15 cellular contexts compared by ENCODE assay signal in the genomic region with DNA sequence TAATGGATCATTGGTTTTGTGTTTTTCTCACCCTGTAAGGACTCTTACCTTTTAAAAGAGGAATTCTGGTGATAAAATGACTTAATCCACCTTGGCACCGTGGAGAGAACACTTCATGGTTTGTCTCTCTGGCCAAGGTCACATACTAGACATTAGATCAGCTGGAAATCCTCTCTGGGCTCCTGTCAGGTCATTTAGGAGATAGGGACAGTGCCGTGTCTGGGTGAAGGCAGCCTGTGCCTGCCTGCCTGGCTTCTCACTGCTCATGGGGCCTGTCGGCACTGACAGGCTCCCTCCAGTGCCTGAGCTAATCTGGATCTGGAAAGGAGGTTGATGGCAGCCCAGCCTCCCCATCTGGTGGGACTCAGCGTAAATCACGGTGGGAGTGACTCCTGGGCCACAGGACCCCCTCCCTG. TPM values are rescaled to one million over a fixed set of nuclear protein-coding genes. Genes with fewer than 3 reads are reported as not detected.
A peak's percentile ranks its signal among the peaks of the same experiment; 100 is the strongest.
DNase-seq lines count a peak whose midpoint lies in the region; ATAC-seq, FAIRE-seq and TF ChIP-seq lines count a peak whose summit lies in the region.
"Had no signal": no experiment of that assay in that cellular context is flagged by ENCODE, and none has a peak within 500 bp of the region (broad histone marks: within the 10 kb centered on the region; RNA-seq: fewer than 3 reads in every experiment).

No MANE protein-coding gene starts in this region.

- H3K9me1 ChIP-seq in K562 (ENCODE audit: control insufficient read depth, insufficient read depth, low read length) = no peaks in the 10 kb centered on the region

- TF ChIP-seq RAD21 in K562 (CRISPR knock-in tag; conservative IDR thresholded peaks at IDR 0.05 in 1 of 2, IDR thresholded peaks at IDR 0.05 in 1 of 2) = 0 out of 4 replicates have a peak, but pooled peaks of 1 of the 2 experiments have one; percentile 18

- peak; percentile 69 for ATAC-seq in K562

- TF ChIP-seq CTCF in K562 (IDR thresholded peaks at IDR 0.05 in 2 of 3, conservative IDR thresholded peaks at IDR 0.05 in 1 of 3; ENCODE audit: insufficient read depth in 2 of 3, low read depth in 1 of 3, low read length in 3 of 3) (no peak), RWPE1 (conservative IDR thresholded peaks at IDR 0.05; ENCODE audit: low read depth) (no peak)

- CTCF ChIA-PET in K562 (lab: Yijun Ruan, JAX; ENCODE audit: low intra/inter-chr PET ratio) = no interaction called here
- CTCF ChIA-PET in RWPE1 (lab: Yijun Ruan, JAX) = interaction anchor here (0.7 kb wide), 1 partner anchor 85 kb away, joined by 4 read pairs; no protein-coding TSS in a partner anchor

- peak; percentile 79 for DNase-seq in M059J (ENCODE audit: low read depth)
- peak in 2 of 4 experiments; percentile 36 to 56 for DNase-seq in K562 (ENCODE audit: extremely low read depth in 1 of 4, low spot score in 3 of 4)
- peak; percentile 61 for DNase-seq in kidney glomerular epithelial cell (lab: John Stamatoyannopoulos, UW)
- DNase-seq in RWPE1 (ENCODE audit: low spot score) = no peak
- no peak for DNase-seq in NK-92 treated with Interleukin-12 subunit alpha and Interleukin-12 subunit beta, amount 100 ng/mL, for 24 hours (lab: John Stamatoyannopoulos, UW)
- DNase-seq in NCI-H1417 treated with DMSO at 0.1 percent for 48 hours (lab: John Stamatoyannopoulos, UW) = no peak
- no peak for DNase-seq in cerebellar nuclear complex (lab: John Stamatoyannopoulos, UW)
- DNase-seq: activated CD4-positive, alpha-beta T cell treated with anti-CD3 and anti-CD28 coated beads for 1 hour; activated naive CD8-positive, alpha-beta T cell treated with anti-CD3 and anti-CD28 coated beads, Interleukin-2, amount 10 ng/mL, durations not matched to agents 7 days and 5 days; colonic mucosa; DMS79 treated with DMSO at 0.1 percent for 48 hours; NCI-H1694 treated with DMSO at 0.1 percent for 48 hours; stimulated activated CD4-positive, alpha-beta T cell treated with anti-CD3 and anti-CD28 coated beads, Interleukin-4, amount 100 ng/mL, for 1 hour had no signal

- POLR2A ChIA-PET in K562 (lab: Yijun Ruan, JAX) = interaction anchor here (0.6 to 1.4 kb wide), 3 partner anchors 17 to 28 kb away, joined by 3 to 5 read pairs (median 4); no protein-coding TSS in a partner anchor
- POLR2A ChIA-PET in RWPE1 (lab: Yijun Ruan, JAX; ENCODE audit: low non-redundant PET) = no interaction called here

- no peaks in the 10 kb centered on the region for H3K27me3 ChIP-seq in K562 (ENCODE audit: control insufficient read depth in 2 of 2, insufficient read depth in 2 of 2, low read length in 2 of 2)
- H3K27me3 ChIP-seq in skeletal muscle satellite cell (ENCODE audit: control insufficient read depth, insufficient read depth, low read length) = no peaks in the 10 kb centered on the region
- H3K27me3 ChIP-seq: colonic mucosa, esophagus muscularis mucosa had no signal

- no peak for TF ChIP-seq EP300 in K562 (IDR thresholded peaks at IDR 0.05; ENCODE audit: low read length)

- H3K4me1 ChIP-seq in K562 (replicated peaks in 1 of 2; ENCODE audit: control insufficient read depth in 2 of 2, insufficient read depth in 2 of 2, low read length in 2 of 2) (peaks cover 16 to 38% of the 10 kb centered on the region in 2 experiments), skeletal muscle satellite cell (ENCODE audit: control insufficient read depth, insufficient read depth, low read length) (peaks cover 23% of the 10 kb centered on the region)
- H3K4me1 ChIP-seq: colonic mucosa had no signal

- H3K27ac ChIP-seq in K562 (ENCODE audit: extremely low read depth, low read depth, low read length) (peak overlapping the region; percentile 44; the same call in 1 of the 3 replicates), RWPE1 (no peak overlapping the region)
- H3K27ac ChIP-seq: colonic mucosa, esophagus muscularis mucosa had no signal

- TF ChIP-seq POLR2A in K562 (conservative IDR thresholded peaks at IDR 0.05) = no peak

- H3K9me3 ChIP-seq in K562 (replicated peaks; ENCODE audit: control insufficient read depth, insufficient read depth, low read depth, low read length) (no peaks in the 10 kb centered on the region), skeletal muscle satellite cell (replicated peaks; ENCODE audit: low read length) (no peaks in the 10 kb centered on the region)
- H3K9me3 ChIP-seq: colonic mucosa, esophagus muscularis mucosa had no signal

- peak overlapping the region; percentile 66 for H2AFZ ChIP-seq in K562 (ENCODE audit: low read depth, low read length)

- FAIRE-seq in K562 (lab: Jason Lieb, UNC) = no peak

- 26% methylated on average over 5 of the region's 5 CpGs for WGBS in K562 (ENCODE audit: insufficient coverage, low coverage, missing lambda C conversion rate)

- no peaks in the 10 kb centered on the region for H4K20me1 ChIP-seq in K562 (replicated peaks; ENCODE audit: control insufficient read depth, insufficient read depth, low read length)

- no TSS peak for BruUV-seq in K562 (replicated peaks; lab: Mats Ljungman, UMichigan)

- in situ Hi-C loops in K562 (cut with MboI) = no loop called here

- intact Hi-C loops in K562 (cut with micrococcal nuclease) = no loop called here

- H3K4me2 ChIP-seq in K562 (ENCODE audit: insufficient read depth, low read length) (no peak overlapping the region), skeletal muscle satellite cell (ENCODE audit: low read length) (peak overlapping the region; percentile 49)

- peak overlapping the region; percentile 19 to 76 for H3K9ac ChIP-seq in K562 (ENCODE audit: insufficient read depth in 1 of 2, low read depth in 2 of 2, low read length in 2 of 2)
- H3K9ac ChIP-seq in skeletal muscle satellite cell (ENCODE audit: low read depth, low read length) = no peak overlapping the region

- H3K4me3 ChIP-seq in K562 (no peak overlapping the region), skeletal muscle satellite cell (ENCODE audit: low read length) (no peak overlapping the region)
- H3K4me3 ChIP-seq: colonic mucosa, esophagus muscularis mucosa had no signal

- peaks cover 8% of the 10 kb centered on the region; the same call in 2 of the 3 replicates for H3K36me3 ChIP-seq in K562 (ENCODE audit: control insufficient read depth, insufficient read depth, low read length)
- H3K36me3 ChIP-seq in skeletal muscle satellite cell (ENCODE audit: insufficient read depth, low read length) = no peaks in the 10 kb centered on the region
- H3K36me3 ChIP-seq: colonic mucosa, esophagus muscularis mucosa had no signal

- H3K79me2 ChIP-seq in K562 (ENCODE audit: control insufficient read depth, insufficient read depth, low read length) = peaks cover 67% of the 10 kb centered on the region

TF ChIP-seq in K562, 482 proteins besides CTCF, POLR2A, EP300 and RAD21 (continues in another document):
- TF ChIP-seq NRF1 (conservative IDR thresholded peaks at IDR 0.05 in 1 of 2, IDR thresholded peaks at IDR 0.05 in 1 of 2) (no peak), ESRRA (IDR thresholded peaks at IDR 0.05; ENCODE audit: borderline replicate concordance, low read depth) (peak; percentile 46; the same call in 1 of the 2 replicates), TBP (optimal IDR thresholded peaks at IDR 0.05; ENCODE audit: low read depth, low read length) (no peak), POLR3G (IDR thresholded peaks at IDR 0.05; ENCODE audit: extremely low read depth, insufficient read length, insufficient replicate concordance) (no peak), KHSRP (IDR thresholded peaks at IDR 0.05) (no peak), PKNOX1 (IDR thresholded peaks at IDR 0.05) (peak; percentile 17; the same call in 1 of the 2 replicates), RBFOX2 (IDR thresholded peaks at IDR 0.05; ENCODE audit: low read depth, low read length) (0 out of 2 replicates have a peak, but pooled peaks have one; percentile 17)

RNA-seq across cellular contexts. Expression of gene CRADD, which starts 5.7 kb away (rescaled TPM):
- total RNA-seq in M059J (2014; rRNA removed; shearing (Covaris generic)) = 17.2 and 48.6 TPM in 2 replicates
- total RNA-seq in K562 (2011; cell fraction: chromatin; rRNA removed; ENCODE audit: low replicate concordance) = 40.5 and 42.6 TPM in 2 replicates
- 19.3 and 19.5 TPM in 2 replicates for total RNA-seq in K562 (2011; cell fraction: nucleolus; rRNA removed)
- total RNA-seq in K562 (2011; cell fraction: nucleoplasm; rRNA removed) = 30.1 and 58.6 TPM in 2 replicates
- 34.0 and 41.1 TPM in 2 replicates for total RNA-seq in K562 (2014; rRNA removed)
- total RNA-seq in K562 (2014; rRNA removed; fragmentation: Illumina TruSeq; extraction: Trizol) = 25.9 and 36.2 TPM in 2 replicates
- total RNA-seq in K562 (2015; rRNA removed; fragmentation: Illumina TruSeq; extraction: Trizol) = 25.2 and 26.4 TPM in 2 replicates
- total RNA-seq in K562 (2021) = 29.5 and 31.4 TPM in 2 replicates
- 25.9 and 26.6 TPM in 2 replicates for polyA plus RNA-seq in K562 (2011; rRNA removed)
- polyA plus RNA-seq in K562 (2011; cell fraction: cytosol; rRNA removed) = 34.4 and 35.1 TPM in 2 replicates
- 9.0 and 12.8 TPM in 2 replicates for polyA plus RNA-seq in K562 (2011; cell fraction: nucleus; rRNA removed)
- polyA plus RNA-seq in K562 (2012) = 29.0 and 43.4 TPM in 2 replicates
- polyA plus RNA-seq in K562 (2014; fragmentation: Illumina TruSeq; extraction: Trizol) = 24.1 and 32.1 TPM in 2 replicates
- polyA plus RNA-seq in K562 (2014; fragmentation: Nextera tagmentation; extraction: Ambion mirVana) = 10 to 100 TPM; 20.5 to 24.9 TPM
- 38.2 and 38.6 TPM in 2 replicates for polyA plus RNA-seq in K562 (2014; rRNA removed)
- 15.8 and 23.3 TPM in 2 replicates for polyA minus RNA-seq in K562 (2011; rRNA and poly(A)+ RNA removed)
- polyA minus RNA-seq in K562 (2011; cell fraction: cytosol; rRNA and poly(A)+ RNA removed) = 5.2 and 10.3 TPM in 2 replicates
- 12.8 and 14.1 TPM in 2 replicates for polyA minus RNA-seq in K562 (2011; cell fraction: nucleus; rRNA and poly(A)+ RNA removed)
- total RNA-seq in skeletal muscle satellite cell (2012; rRNA removed) = 10.4 and 19.7 TPM in 2 replicates

Comparison
In these comparisons a context has a peak if more than half of its experiments do, and no peak if none do; other contexts are left out.
1. DNase-seq: peak in M059J (single experiment) and kidney glomerular epithelial cell (single experiment); none in RWPE1 (single experiment), NK-92 treated with Interleukin-12 subunit alpha and Interleukin-12 subunit beta, amount 100 ng/mL, for 24 hours (single experiment), NCI-H1417 treated with DMSO at 0.1 percent for 48 hours (single experiment) and cerebellar nuclear complex (0 of 2).